ENCODE assay signal across 33 cellular contexts in the genomic region with DNA sequence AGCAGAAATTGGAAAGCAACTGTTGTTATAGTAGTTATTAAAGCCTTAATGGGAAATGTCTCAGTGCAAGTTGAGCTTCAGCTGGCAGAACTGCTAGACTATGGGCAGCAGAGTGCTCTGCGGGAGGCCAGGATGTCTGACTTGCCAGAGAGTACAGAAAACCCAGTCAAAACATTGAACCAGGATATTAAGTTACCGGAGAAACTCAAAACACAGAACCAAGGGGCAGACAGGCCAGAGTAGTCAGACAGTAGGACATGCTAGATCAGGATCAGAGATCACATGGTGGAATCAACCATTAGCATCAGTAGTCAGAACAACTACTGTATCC.
"Had no signal": no experiment of that assay in that cellular context is flagged by ENCODE, and none has a peak within 500 bp of the region (broad histone marks: within the 10 kb centered on the region; RNA-seq: fewer than 3 reads in every experiment).

No MANE protein-coding gene starts in this region.

- H3K36me3 ChIP-seq: brain microvascular endothelial cell, Peyer's patch, SJSA1 had no signal

- H3K27ac ChIP-seq: brain microvascular endothelial cell, Peyer's patch, SJSA1 had no signal

- H3K9me3 Mint-ChIP-seq: activated naive CD4-positive, alpha-beta T cell treated with anti-CD3 and anti-CD28 coated beads for 36 hours; activated naive CD4-positive, alpha-beta T cell treated with anti-CD3 and anti-CD28 coated beads, Interleukin-2, amount 50 U/mL, for 72 hours; activated T-cell treated with anti-CD3 and anti-CD28 coated beads, Interleukin-2, amount 50 U/mL, for 24 hours; T-helper 2 cell treated with Interferon-gamma antibody and Interleukin-4, amounts not matched to agents 5 μg/mL and 100 μg/mL, for 36 hours had no signal

- DNase-seq: activated CD4-positive, alpha-beta T cell treated with anti-CD3 and anti-CD28 coated beads for 36 hours; activated CD4-positive, alpha-beta T cell treated with anti-CD3 and anti-CD28 coated beads, Interleukin-2, amount 10 ng/mL, durations not matched to agents 7 days and 5 days; activated CD4-positive, alpha-beta T cell treated with anti-CD3 and anti-CD28 coated beads, Interleukin-2, amount 50 U/mL, for 48 hours; activated CD8-positive, alpha-beta T cell treated with anti-CD3 and anti-CD28 coated beads, Interleukin-2, amount 10 ng/mL, durations not matched to agents 7 days and 5 days; activated gamma-delta T cell treated with Interleukin-2 at 50 U/mL for 16 hours; activated naive CD4-positive, alpha-beta T cell treated with anti-CD3 and anti-CD28 coated beads for 36 hours; activated T-cell treated with anti-CD3 and anti-CD28 coated beads, Interleukin-2, amount 50 U/mL, for 24 hours; anterior cingulate cortex; brain microvascular endothelial cell; central memory CD4-positive, alpha-beta T cell; MM.1S; MV-4-11; NCI-H1092; NCI-H146; NCI-H187; NCI-H2029 treated with DMSO at 0.1 percent for 48 hours; NCI-H2107; NCI-H2171; NCI-H510A; NCI-H526; NCI-H748 treated with DMSO at 0.1 percent for 48 hours; NK-92 treated with Interleukin-12 subunit alpha and Interleukin-12 subunit beta, amount 100 ng/mL, for 24 hours; PC-3; Peyer's patch; RPMI8226; SHP77 treated with DMSO at 0.1 percent for 48 hours; SK-N-SH had no signal

- H3K9ac ChIP-seq: SK-N-SH had no signal

- H3K4me3 Mint-ChIP-seq: activated CD4-positive, alpha-beta T cell treated with anti-CD3 and anti-CD28 coated beads for 36 hours; activated CD4-positive, alpha-beta T cell treated with anti-CD3 and anti-CD28 coated beads, Interleukin-2, amount 10 ng/mL, durations not matched to agents 7 days and 5 days; activated CD8-positive, alpha-beta T cell treated with anti-CD3 and anti-CD28 coated beads, Interleukin-2, amount 10 ng/mL, durations not matched to agents 7 days and 5 days; activated naive CD4-positive, alpha-beta T cell treated with anti-CD3 and anti-CD28 coated beads for 36 hours; activated T-cell treated with anti-CD3 and anti-CD28 coated beads, Interleukin-2, amount 50 U/mL, for 24 hours; T-helper 1 cell treated with Interleukin-12 subunit alpha and Interleukin-12 subunit beta and Interleukin-4 antibody, amounts not matched to agents 30 μg/mL and 1 μg/mL, for 36 hours; T-helper 2 cell treated with Interferon-gamma antibody and Interleukin-4, amounts not matched to agents 5 μg/mL and 100 μg/mL, for 36 hours; WTC11 had no signal

- ATAC-seq: activated CD4-positive, alpha-beta T cell treated with anti-CD3 and anti-CD28 coated beads for 36 hours; activated CD4-positive, CD25-positive, alpha-beta regulatory T cell treated with anti-CD3 and anti-CD28 coated beads, Interleukin-2, amount 50 U/mL, for 24 hours; activated CD8-positive, alpha-beta T cell treated with anti-CD3 and anti-CD28 coated beads, Interleukin-2, amount 10 ng/mL, durations not matched to agents 7 days and 5 days; activated naive CD4-positive, alpha-beta T cell treated with anti-CD3 and anti-CD28 coated beads, Interleukin-2, amount 50 U/mL, for 72 hours; PC-3; WTC11 had no signal

- H3K4me1 ChIP-seq: Peyer's patch, SJSA1 had no signal

- H3K27me3 ChIP-seq: brain microvascular endothelial cell, Peyer's patch, SJSA1 had no signal

- H3K4me1 Mint-ChIP-seq: activated CD4-positive, alpha-beta T cell treated with anti-CD3 and anti-CD28 coated beads, Interleukin-2, amount 10 ng/mL, durations not matched to agents 7 days and 5 days had no signal

- H3K9me3 ChIP-seq: Peyer's patch, SJSA1, SK-N-SH had no signal

- H3K36me3 Mint-ChIP-seq: activated naive CD4-positive, alpha-beta T cell treated with anti-CD3 and anti-CD28 coated beads, Interleukin-2, amount 50 U/mL, for 72 hours had no signal

- H3K27ac Mint-ChIP-seq: activated CD4-positive, alpha-beta T cell treated with anti-CD3 and anti-CD28 coated beads for 36 hours; activated CD4-positive, alpha-beta T cell treated with anti-CD3 and anti-CD28 coated beads, Interleukin-2, amount 10 ng/mL, durations not matched to agents 7 days and 5 days; activated CD8-positive, alpha-beta T cell treated with anti-CD3 and anti-CD28 coated beads, Interleukin-2, amount 10 ng/mL, durations not matched to agents 7 days and 5 days; activated naive CD4-positive, alpha-beta T cell treated with anti-CD3 and anti-CD28 coated beads for 36 hours; activated naive CD4-positive, alpha-beta T cell treated with anti-CD3 and anti-CD28 coated beads, Interleukin-2, amount 50 U/mL, for 72 hours; activated T-cell treated with anti-CD3 and anti-CD28 coated beads, Interleukin-2, amount 50 U/mL, for 24 hours; T-helper 1 cell treated with Interleukin-12 subunit alpha and Interleukin-12 subunit beta and Interleukin-4 antibody, amounts not matched to agents 30 μg/mL and 1 μg/mL, for 36 hours; T-helper 2 cell treated with Interferon-gamma antibody and Interleukin-4, amounts not matched to agents 5 μg/mL and 100 μg/mL, for 36 hours; WTC11 had no signal

- H3K4me2 ChIP-seq: SK-N-SH had no signal

- H3K4me3 ChIP-seq: Peyer's patch, SJSA1 had no signal
